In genomic region chr1:58158465-58159423, GRCh38 we compare ENCODE assay signal across 1 cellular context.
TF ChIP-seq lines count a peak whose summit lies in the region.

No MANE protein-coding gene starts in this region.

TF ChIP-seq in H1, 55 proteins besides CTCF, POLR2A, EP300 and RAD21 (continued from another document):
- TF ChIP-seq, protein P1, sequence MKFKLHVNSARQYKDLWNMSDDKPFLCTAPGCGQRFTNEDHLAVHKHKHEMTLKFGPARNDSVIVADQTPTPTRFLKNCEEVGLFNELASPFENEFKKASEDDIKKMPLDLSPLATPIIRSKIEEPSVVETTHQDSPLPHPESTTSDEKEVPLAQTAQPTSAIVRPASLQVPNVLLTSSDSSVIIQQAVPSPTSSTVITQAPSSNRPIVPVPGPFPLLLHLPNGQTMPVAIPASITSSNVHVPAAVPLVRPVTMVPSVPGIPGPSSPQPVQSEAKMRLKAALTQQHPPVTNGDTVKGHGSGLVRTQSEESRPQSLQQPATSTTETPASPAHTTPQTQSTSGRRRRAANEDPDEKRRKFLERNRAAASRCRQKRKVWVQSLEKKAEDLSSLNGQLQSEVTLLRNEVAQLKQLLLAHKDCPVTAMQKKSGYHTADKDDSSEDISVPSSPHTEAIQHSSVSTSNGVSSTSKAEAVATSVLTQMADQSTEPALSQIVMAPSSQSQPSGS (IDR thresholded peaks at IDR 0.05; ENCODE audit: low read length): no peak
- no peak for TF ChIP-seq NANOG (IDR thresholded peaks at IDR 0.05; ENCODE audit: insufficient read depth, low read depth, low read length, poor library complexity, severe bottlenecking)
